8 cellular contexts compared by ENCODE assay signal in the genomic region with DNA sequence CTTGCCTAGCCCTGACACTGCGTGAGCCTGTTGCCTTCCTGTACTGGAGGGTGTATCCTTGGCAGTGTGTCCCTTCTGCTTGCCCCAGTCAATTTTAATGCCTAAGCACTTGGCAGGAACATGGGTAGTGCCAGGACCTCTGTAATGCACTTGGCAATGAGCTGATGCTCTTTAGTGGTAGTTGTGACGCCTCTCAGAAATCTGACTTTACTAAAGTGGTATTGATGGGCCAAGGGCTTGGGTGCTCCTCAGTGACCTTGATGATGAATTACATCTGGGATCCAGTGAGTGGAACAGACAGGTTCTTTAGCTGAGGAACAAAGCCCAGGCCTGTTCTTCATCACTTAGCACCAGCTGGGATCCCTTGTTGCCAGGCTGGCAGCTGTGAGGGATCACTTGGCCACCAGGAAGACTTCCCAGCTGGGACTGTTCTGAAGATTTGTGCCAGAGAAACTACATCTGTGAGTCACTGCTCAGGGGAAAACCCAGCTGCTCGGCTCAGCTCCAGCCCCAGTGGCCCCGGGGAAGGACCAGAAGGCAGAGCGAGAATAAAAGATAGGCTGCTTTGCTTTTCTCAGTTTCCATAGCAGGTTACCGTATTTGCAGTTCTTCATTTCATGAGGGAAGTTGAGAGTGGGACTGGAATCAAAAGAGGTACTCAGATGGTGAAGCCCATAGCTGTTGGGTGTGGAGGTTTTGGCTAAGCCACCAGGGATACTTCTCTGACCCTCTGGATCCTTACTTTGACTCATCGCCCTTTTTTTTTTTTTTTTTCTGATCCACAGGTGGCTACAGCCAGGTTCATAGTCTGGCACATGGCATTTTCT. TPM values are rescaled to one million over a fixed set of nuclear protein-coding genes. Genes with fewer than 3 reads are reported as not detected.
DNase-seq lines count a peak whose midpoint lies in the region; ATAC-seq and TF ChIP-seq lines count a peak whose summit lies in the region.

No MANE protein-coding gene starts in this region.

- POLR2A ChIA-PET in HEK293T (lab: Yijun Ruan, JAX) = no interaction called here

- peak overlapping the region; percentile 69 for H3K4me3 Mint-ChIP-seq in activated T-cell treated with anti-CD3 and anti-CD28 coated beads, Interleukin-2, amount 50 U/mL, for 4 hours

- no peak overlapping the region for H3K4me3 ChIP-seq in GM06990 (replicated peaks; ENCODE audit: low read depth, low read length)

- peak; percentile 64 for ATAC-seq in GM21825 (IDR thresholded peaks at IDR 0.05; ENCODE audit: unreplicated experiment)
- peak; percentile 65 to 67 for ATAC-seq in activated T-cell treated with anti-CD3 and anti-CD28 coated beads, Interleukin-2, amount 50 U/mL, for 4 hours

- peaks cover 27% of the 10 kb centered on the region for H3K4me1 Mint-ChIP-seq in activated T-cell treated with anti-CD3 and anti-CD28 coated beads, Interleukin-2, amount 50 U/mL, for 4 hours (ENCODE audit: low read depth)

- H3K36me3 ChIP-seq in GM06990 (ENCODE audit: control insufficient read depth, insufficient read depth, low read length) = no peaks in the 10 kb centered on the region

- TF ChIP-seq CTCF in GM06990 (IDR thresholded peaks at IDR 0.05; ENCODE audit: insufficient read depth, low read length, poor library complexity, severe bottlenecking) = no peak

- H3K36me3 Mint-ChIP-seq in activated T-cell treated with anti-CD3 and anti-CD28 coated beads, Interleukin-2, amount 50 U/mL, for 4 hours (ENCODE audit: insufficient read depth) = peaks cover 2% of the 10 kb centered on the region

- CTCF ChIA-PET in HEK293T (lab: Yijun Ruan, JAX) = interaction anchor here (0.6 to 1.4 kb wide), 2 partner anchors 130 to 266 kb away, joined by 3 to 4 read pairs; no protein-coding TSS in a partner anchor

- H3K27me3 ChIP-seq in GM06990 (replicated peaks; ENCODE audit: control insufficient read depth, insufficient read depth, low read length) = no peaks in the 10 kb centered on the region

- no peaks in the 10 kb centered on the region for H3K27me3 Mint-ChIP-seq in activated T-cell treated with anti-CD3 and anti-CD28 coated beads, Interleukin-2, amount 50 U/mL, for 4 hours (ENCODE audit: low read depth)

- no peaks in the 10 kb centered on the region for H3K9me3 Mint-ChIP-seq in activated T-cell treated with anti-CD3 and anti-CD28 coated beads, Interleukin-2, amount 50 U/mL, for 4 hours

- DNase-seq in GM06990 (ENCODE audit: extremely low read depth, insufficient read length) (peak; percentile 86), NCI-H2107 treated with DMSO at 0.1 percent for 48 hours (lab: John Stamatoyannopoulos, UW; ENCODE audit: unreplicated experiment) (peak; percentile 50), globus pallidus (ENCODE audit: low spot score) (peak; percentile 58), GF-D8 (lab: John Stamatoyannopoulos, UW) (no peak), HEK293T (ENCODE audit: extremely low spot score) (no peak)
- DNase-seq in activated T-cell treated with anti-CD3 and anti-CD28 coated beads, Interleukin-2, amount 50 U/mL, for 4 hours = peak; percentile 64
- peak; percentile 23 to 59 for DNase-seq in stimulated activated CD4-positive, alpha-beta T cell treated with anti-CD3 and anti-CD28 coated beads, Interleukin-15, amount 100 ng/mL, for 1 hour (ENCODE audit: low read depth in 1 of 2, low spot score in 1 of 2)

TF ChIP-seq in HEK293T, 16 proteins besides CTCF, POLR2A, EP300 and RAD21:
- no peak for TF ChIP-seq TARDBP (IDR thresholded peaks at IDR 0.05)
- TF ChIP-seq L3MBTL2 (conservative IDR thresholded peaks at IDR 0.05) = no peak
- TF ChIP-seq, protein P1, sequence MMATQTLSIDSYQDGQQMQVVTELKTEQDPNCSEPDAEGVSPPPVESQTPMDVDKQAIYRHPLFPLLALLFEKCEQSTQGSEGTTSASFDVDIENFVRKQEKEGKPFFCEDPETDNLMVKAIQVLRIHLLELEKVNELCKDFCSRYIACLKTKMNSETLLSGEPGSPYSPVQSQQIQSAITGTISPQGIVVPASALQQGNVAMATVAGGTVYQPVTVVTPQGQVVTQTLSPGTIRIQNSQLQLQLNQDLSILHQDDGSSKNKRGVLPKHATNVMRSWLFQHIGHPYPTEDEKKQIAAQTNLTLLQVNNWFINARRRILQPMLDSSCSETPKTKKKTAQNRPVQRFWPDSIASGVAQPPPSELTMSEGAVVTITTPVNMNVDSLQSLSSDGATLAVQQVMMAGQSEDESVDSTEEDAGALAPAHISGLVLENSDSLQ (IDR thresholded peaks at IDR 0.05) = no peak
- no peak for TF ChIP-seq LEF1 (IDR thresholded peaks at IDR 0.05; ENCODE audit: borderline replicate concordance)
- no peak for TF ChIP-seq FOXA1 (IDR thresholded peaks at IDR 0.05)
- TF ChIP-seq BHLHE40 (IDR thresholded peaks at IDR 0.05; ENCODE audit: borderline replicate concordance) = no peak
- no peak for TF ChIP-seq NFRKB (IDR thresholded peaks at IDR 0.05)
- no peak for TF ChIP-seq ELF4 (IDR thresholded peaks at IDR 0.05)
- no peak for TF ChIP-seq ZNF384 (IDR thresholded peaks at IDR 0.05)
- TF ChIP-seq SUZ12 (IDR thresholded peaks at IDR 0.05) = no peak
- no peak for TF ChIP-seq HDGF (IDR thresholded peaks at IDR 0.05; ENCODE audit: borderline replicate concordance)
- no peak for TF ChIP-seq SP1 (IDR thresholded peaks at IDR 0.05)
- TF ChIP-seq FOXK2 (IDR thresholded peaks at IDR 0.05) = no peak

RNA-seq across cellular contexts. Expression of a gene that starts 28.5 kb away (rescaled TPM):
- under 1 TPM; 0.19 to 0.25 (median 0.24) TPM for total RNA-seq in activated T-cell treated with anti-CD3 and anti-CD28 coated beads, Interleukin-2, amount 50 U/mL, for 4 hours

RNA-seq across cellular contexts. Expression of a gene that starts 40.1 kb away (rescaled TPM):
- total RNA-seq in activated T-cell treated with anti-CD3 and anti-CD28 coated beads, Interleukin-2, amount 50 U/mL, for 4 hours = 10 to 100 TPM; 23.8 to 32.3 (median 27.4) TPM

Comparison
In these comparisons a context has a peak if more than half of its experiments do, and no peak if none do; other contexts are left out.
1. DNase-seq: peak in GM06990 (single experiment), NCI-H2107 treated with DMSO at 0.1 percent for 48 hours (single experiment), activated T-cell treated with anti-CD3 and anti-CD28 coated beads, Interleukin-2, amount 50 U/mL, for 4 hours (single experiment), globus pallidus (single experiment) and stimulated activated CD4-positive, alpha-beta T cell treated with anti-CD3 and anti-CD28 coated beads, Interleukin-15, amount 100 ng/mL, for 1 hour (2 of 2); none in GF-D8 (single experiment) and HEK293T (single experiment).